In genomic region chr12:89574736-89575208, GRCh38 we compare ENCODE assay signal across 12 cellular contexts. TPM values are rescaled to one million over a fixed set of nuclear protein-coding genes. Genes with fewer than 3 reads are reported as not detected.
DNase-seq lines count a peak whose midpoint lies in the region; ATAC-seq and TF ChIP-seq lines count a peak whose summit lies in the region.
"Had no signal": no experiment of that assay in that cellular context is flagged by ENCODE, and none has a peak within 500 bp of the region (broad histone marks: within the 10 kb centered on the region; RNA-seq: fewer than 3 reads in every experiment).

No MANE protein-coding gene starts in this region.

- H3K4me3 ChIP-seq in fibroblast of pulmonary artery (replicated peaks; ENCODE audit: low read depth, low read length), result no peak overlapping the region
- H3K4me3 ChIP-seq in smooth muscle cell, result no peak overlapping the region
- H3K4me3 ChIP-seq: ovary had no signal

- H3K4me3 Mint-ChIP-seq in naive thymus-derived CD8-positive, alpha-beta T cell, result no peak overlapping the region
- H3K4me3 Mint-ChIP-seq: activated T-cell treated with anti-CD3 and anti-CD28 coated beads, Interleukin-2, amount 50 U/mL, for 24 hours had no signal

- WGBS in smooth muscle cell (ENCODE audit: low lambda C conversion rate), result 27% methylated on average over 2 of the region's 2 CpGs

- peaks cover 16% of the 10 kb centered on the region for H3K4me1 ChIP-seq in smooth muscle cell (ENCODE audit: low read depth)

- no peaks in the 10 kb centered on the region for H3F3A ChIP-seq in smooth muscle cell (ENCODE audit: low read depth)

- no peaks in the 10 kb centered on the region for H3K79me2 ChIP-seq in smooth muscle cell (ENCODE audit: low read depth)

- H3K27ac Mint-ChIP-seq in naive thymus-derived CD8-positive, alpha-beta T cell, result no peak overlapping the region
- H3K27ac Mint-ChIP-seq: activated T-cell treated with anti-CD3 and anti-CD28 coated beads, Interleukin-2, amount 50 U/mL, for 24 hours had no signal

- no peaks in the 10 kb centered on the region for H3K9me3 ChIP-seq in smooth muscle cell (replicated peaks; ENCODE audit: low read depth)
- H3K9me3 ChIP-seq: ovary had no signal

- H3K4me1 Mint-ChIP-seq in naive thymus-derived CD8-positive, alpha-beta T cell, result no peaks in the 10 kb centered on the region

- no peaks in the 10 kb centered on the region for H3K36me3 ChIP-seq in smooth muscle cell (ENCODE audit: low read depth)
- H3K36me3 ChIP-seq: ovary had no signal

- no peak overlapping the region for H3K9ac ChIP-seq in smooth muscle cell (ENCODE audit: low read depth)

- peak overlapping the region; percentile 46 for H3K4me2 ChIP-seq in smooth muscle cell

- no peaks in the 10 kb centered on the region for H3K36me3 Mint-ChIP-seq in naive thymus-derived CD8-positive, alpha-beta T cell

- POLR2A ChIA-PET in naive thymus-derived CD8-positive, alpha-beta T cell (lab: Charles Lee), result no interaction called here

- H3K27me3 ChIP-seq in smooth muscle cell (ENCODE audit: low read depth), result no peaks in the 10 kb centered on the region
- H3K27me3 ChIP-seq: ovary had no signal

- ATAC-seq in GM21528 (IDR thresholded peaks at IDR 0.05; ENCODE audit: low FRiP score, unreplicated experiment), result no peak
- ATAC-seq in naive thymus-derived CD8-positive, alpha-beta T cell, result no peak
- no peak for ATAC-seq in HG03460 (IDR thresholded peaks at IDR 0.05; ENCODE audit: unreplicated experiment)

- H3K9me3 Mint-ChIP-seq in naive thymus-derived CD8-positive, alpha-beta T cell, result no peaks in the 10 kb centered on the region
- H3K9me3 Mint-ChIP-seq: activated T-cell treated with anti-CD3 and anti-CD28 coated beads, Interleukin-2, amount 50 U/mL, for 24 hours had no signal

- TF ChIP-seq CTCF in fibroblast of pulmonary artery (IDR thresholded peaks at IDR 0.05; ENCODE audit: low read length, missing control alignments), result no peak
- TF ChIP-seq CTCF in smooth muscle cell (IDR thresholded peaks at IDR 0.05; ENCODE audit: borderline replicate concordance, insufficient read depth, poor library complexity, severe bottlenecking), result no peak

- H2AFZ ChIP-seq in smooth muscle cell (ENCODE audit: low read depth), result no peak overlapping the region

- no peaks in the 10 kb centered on the region for H3K27me3 Mint-ChIP-seq in naive thymus-derived CD8-positive, alpha-beta T cell
- H3K27me3 Mint-ChIP-seq: activated T-cell treated with anti-CD3 and anti-CD28 coated beads, Interleukin-2, amount 50 U/mL, for 24 hours had no signal

- DNase-seq in HCEC 1CT (peak; percentile 20), RPMI7951 (ENCODE audit: low read depth) (peak; percentile 87), fibroblast of pulmonary artery (ENCODE audit: low read depth) (peak; percentile 76), smooth muscle cell (lab: John Stamatoyannopoulos, UW; ENCODE audit: unreplicated experiment) (no peak)
- DNase-seq in naive thymus-derived CD8-positive, alpha-beta T cell, result no peak
- DNase-seq: activated T-cell treated with anti-CD3 and anti-CD28 coated beads, Interleukin-2, amount 50 U/mL, for 24 hours; NCI-H1105; SIG-M5 had no signal

- no peaks in the 10 kb centered on the region for H4K20me1 ChIP-seq in smooth muscle cell (ENCODE audit: low read depth)

- peak overlapping the region; percentile 56 for H3K27ac ChIP-seq in smooth muscle cell (ENCODE audit: low read depth)
- H3K27ac ChIP-seq: epithelial cell of prostate, ovary had no signal

RNA-seq across cellular contexts. Expression of gene POC1B, which starts 48.9 kb away (rescaled TPM):
- total RNA-seq in RPMI7951 (2014; rRNA removed; shearing (Covaris generic)), result 10.7 and 19.9 TPM in 2 replicates
- total RNA-seq in smooth muscle cell, result 13.3 and 21.6 TPM in 2 replicates
- 9.1 and 11.7 TPM in 2 replicates for polyA plus RNA-seq in smooth muscle cell
- total RNA-seq in naive thymus-derived CD8-positive, alpha-beta T cell, result 10 to 100 TPM; 23.2 to 29.3 TPM
- 10 to 100 TPM; 22.1 to 33.0 (median 29.0) TPM for polyA plus RNA-seq in naive thymus-derived CD8-positive, alpha-beta T cell

RNA-seq across cellular contexts. Expression of gene GALNT4, which starts 50.2 kb away (rescaled TPM):
- 5.3 and 6.9 TPM in 2 replicates for total RNA-seq in RPMI7951 (2014; rRNA removed; shearing (Covaris generic))
- total RNA-seq in smooth muscle cell, result 3.6 and 5.2 TPM in 2 replicates
- polyA plus RNA-seq in smooth muscle cell, result 1.5 and 2.3 TPM in 2 replicates
- total RNA-seq in naive thymus-derived CD8-positive, alpha-beta T cell, result 1 to 10 TPM; 7.3 to 7.7 TPM
- 1 to 10 TPM; 2.0 to 2.6 (median 2.4) TPM for polyA plus RNA-seq in naive thymus-derived CD8-positive, alpha-beta T cell

Comparison
In these comparisons a context has a peak if more than half of its experiments do, and no peak if none do; other contexts are left out.
1. DNase-seq: peak in HCEC 1CT (single experiment), RPMI7951 (single experiment) and fibroblast of pulmonary artery (single experiment); none in smooth muscle cell (single experiment) and naive thymus-derived CD8-positive, alpha-beta T cell (0 of 10).